9 cellular contexts compared by ENCODE assay signal in genomic region chr1:1063945-1064831, GRCh38. TPM values are rescaled to one million over a fixed set of nuclear protein-coding genes. Genes with fewer than 3 reads are reported as not detected.
DNase-seq lines count a peak whose midpoint lies in the region; ATAC-seq and TF ChIP-seq lines count a peak whose summit lies in the region.
"Had no signal": no experiment of that assay in that cellular context is flagged by ENCODE, and none has a peak within 500 bp of the region (broad histone marks: within the 10 kb centered on the region; RNA-seq: fewer than 3 reads in every experiment).

No MANE protein-coding gene starts in this region.

- peaks cover 70% of the 10 kb centered on the region for H3K27me3 ChIP-seq in lower lobe of right lung (ENCODE audit: low read depth)

- H3K27ac ChIP-seq in HEK293 (ENCODE audit: extremely low read depth, low read depth, low read length), result peak overlapping the region; percentile 19; the same call in 1 of the 2 replicates
- no peak overlapping the region for H3K27ac ChIP-seq in lower lobe of right lung

- TF ChIP-seq POLR2A in NB4 (IDR thresholded peaks at IDR 0.05; ENCODE audit: extremely low read depth, insufficient read length), result no peak

- H3K4me1 ChIP-seq in HEK293 (ENCODE audit: control insufficient read depth, insufficient read depth, low read length), result 0 out of 2 replicates have a peak, but pooled peaks cover 2% of the 10 kb centered on the region
- H3K4me1 ChIP-seq in lower lobe of right lung, result peaks cover 28% of the 10 kb centered on the region

- H3K4me3 ChIP-seq in GM12875 (ENCODE audit: low read depth, low read length) (peak overlapping the region; percentile 54), HEK293 (ENCODE audit: low read depth, low read length) (peak overlapping the region; percentile 15), NB4 (ENCODE audit: low read depth, low read length) (no peak overlapping the region), lower lobe of right lung (no peak overlapping the region)

- H3K9me3 ChIP-seq in HEK293 (ENCODE audit: control insufficient read depth, insufficient read depth, low read depth, low read length) (no peaks in the 10 kb centered on the region), lower lobe of right lung (no peaks in the 10 kb centered on the region)

- CTCF ChIA-PET in HEK293 (lab: Yijun Ruan, JAX), result interaction anchor here (0.5 to 3.3 kb wide), 26 partner anchors 11 to 214 kb away, joined by 3 to 53 read pairs (median 4); partner anchors contain the start of genes ISG15 and PLEKHN1

- DNase-seq in NB4 (ENCODE audit: low read depth) (peak; percentile 94), cerebellum (ENCODE audit: low spot score) (peak; percentile 34), lower lobe of right lung (peak; percentile 76), NCI-H446 treated with DMSO at 0.1 percent for 48 hours (lab: John Stamatoyannopoulos, UW) (no peak)
- peak; percentile 79 for DNase-seq in activated CD4-positive, alpha-beta T cell treated with anti-CD3 and anti-CD28 coated beads for 1 hour
- peak; percentile 86 to 91 for DNase-seq in stimulated activated CD8-positive, alpha-beta memory T cell treated with anti-CD3 and anti-CD28 coated beads, Interleukin-2, amount 100 ng/mL, for 48 hours (ENCODE audit: low read depth in 2 of 2)

- POLR2A ChIA-PET in HEK293 (lab: Yijun Ruan, JAX), result interaction anchor here (0.5 to 1.1 kb wide), 3 partner anchors 15 to 226 kb away, joined by 3 to 7 read pairs (median 3); partner anchors contain the start of gene HES4

- H3K36me3 ChIP-seq in HEK293 (ENCODE audit: control insufficient read depth in 2 of 2, insufficient read depth in 1 of 2, low read length in 2 of 2) (no peaks in the 10 kb centered on the region), lower lobe of right lung (no peaks in the 10 kb centered on the region)

- TF ChIP-seq CTCF in GM12875 (IDR thresholded peaks at IDR 0.05; ENCODE audit: borderline replicate concordance, insufficient read depth, low read depth, low read length) (peak; percentile 95), HEK293 (tag by site-specific recombination; IDR thresholded peaks at IDR 0.05) (peak; percentile 98), NB4 (IDR thresholded peaks at IDR 0.05; ENCODE audit: low read depth, low read length) (peak; percentile 58), lower lobe of right lung (IDR thresholded peaks at IDR 0.05) (peak; percentile 95)

- ATAC-seq in lower lobe of right lung, result peak; percentile 58 to 68

- intact Hi-C loops in lower lobe of right lung (cut with DNase I), result no loop called here

TF ChIP-seq in HEK293, 187 proteins besides CTCF, POLR2A, EP300 and RAD21 (continues in another document):
- TF ChIP-seq ZNF404 (tag by site-specific recombination; IDR thresholded peaks at IDR 0.05) (no peak), ZNF223 (tag by site-specific recombination; IDR thresholded peaks at IDR 0.05) (peak; percentile 95), ZNF548 (tag by site-specific recombination; IDR thresholded peaks at IDR 0.05) (no peak), ZNF623 (tag by site-specific recombination; IDR thresholded peaks at IDR 0.05) (no peak), PATZ1 (tag by site-specific recombination; IDR thresholded peaks at IDR 0.05) (peak; percentile 99), ZNF16 (tag by site-specific recombination; IDR thresholded peaks at IDR 0.05; ENCODE audit: low read depth) (no peak), OVOL3 (tag by site-specific recombination; IDR thresholded peaks at IDR 0.05) (no peak), ZNF354C (tag by site-specific recombination; IDR thresholded peaks at IDR 0.05; ENCODE audit: borderline replicate concordance, low read depth) (no peak), ZNF785 (tag by site-specific recombination; IDR thresholded peaks at IDR 0.05) (no peak), ZNF777 (tag by site-specific recombination; IDR thresholded peaks at IDR 0.05; ENCODE audit: borderline replicate concordance) (no peak), ZNF621 (tag by site-specific recombination; IDR thresholded peaks at IDR 0.05) (no peak), ZNF394 (tag by site-specific recombination; IDR thresholded peaks at IDR 0.05; ENCODE audit: borderline replicate concordance) (peak; percentile 82), ZNF692 (tag by site-specific recombination; IDR thresholded peaks at IDR 0.05) (peak; percentile 60; the same call in 1 of the 2 replicates), ZBTB20 (tag by site-specific recombination; IDR thresholded peaks at IDR 0.05) (peak; percentile 86), ZBTB48 (tag by site-specific recombination; IDR thresholded peaks at IDR 0.05) (0 out of 2 replicates have a peak, but pooled peaks have one; percentile 34), ZNF585B (tag by site-specific recombination; IDR thresholded peaks at IDR 0.05) (no peak), ZNF266 (tag by site-specific recombination; IDR thresholded peaks at IDR 0.05; ENCODE audit: low read depth) (no peak), ZNF544 (tag by site-specific recombination; IDR thresholded peaks at IDR 0.05) (no peak), ZNF830 (tag by site-specific recombination; IDR thresholded peaks at IDR 0.05; ENCODE audit: low read depth) (no peak), ZSCAN5A (tag by site-specific recombination; IDR thresholded peaks at IDR 0.05) (no peak), ZNF366 (tag by site-specific recombination; conservative IDR thresholded peaks at IDR 0.05) (peak; percentile 45; the same call in 1 of the 2 replicates), ZBTB44 (tag by site-specific recombination; IDR thresholded peaks at IDR 0.05) (no peak)

RNA-seq across cellular contexts. Expression of gene RNF223, which starts 9.9 kb away (rescaled TPM):
- total RNA-seq in cerebellum, result not detected
- 0.65 TPM for total RNA-seq in lower lobe of right lung
- total RNA-seq: subcutaneous adipose tissue had no signal

RNA-seq across cellular contexts. Expression of gene AGRN, which starts 44.3 kb away (rescaled TPM):
- 71.5 TPM for total RNA-seq in cerebellum
- 114 TPM for total RNA-seq in lower lobe of right lung

RNA-seq across cellular contexts. Expression of gene ISG15, which starts 50.9 kb away (rescaled TPM):
- total RNA-seq in cerebellum (10.3 TPM), lower lobe of right lung (76.9 TPM)

RNA-seq across cellular contexts. Expression of gene C1orf159, which starts 51.7 kb away (rescaled TPM):
- total RNA-seq in cerebellum (11.3 TPM), lower lobe of right lung (11.7 TPM)

Comparison
In these comparisons a context has a peak if more than half of its experiments do, and no peak if none do; other contexts are left out.
1. H3K4me3 ChIP-seq: peak in GM12875 (single experiment) and HEK293 (single experiment); none in NB4 (single experiment) and lower lobe of right lung (single experiment).
2. Peak in every context shown above with its lines, with median percentiles within 50 percentile points of each other: CTCF ChIP-seq.